Comparison of ENCODE assay signal across 8 cellular contexts in the genomic region with DNA sequence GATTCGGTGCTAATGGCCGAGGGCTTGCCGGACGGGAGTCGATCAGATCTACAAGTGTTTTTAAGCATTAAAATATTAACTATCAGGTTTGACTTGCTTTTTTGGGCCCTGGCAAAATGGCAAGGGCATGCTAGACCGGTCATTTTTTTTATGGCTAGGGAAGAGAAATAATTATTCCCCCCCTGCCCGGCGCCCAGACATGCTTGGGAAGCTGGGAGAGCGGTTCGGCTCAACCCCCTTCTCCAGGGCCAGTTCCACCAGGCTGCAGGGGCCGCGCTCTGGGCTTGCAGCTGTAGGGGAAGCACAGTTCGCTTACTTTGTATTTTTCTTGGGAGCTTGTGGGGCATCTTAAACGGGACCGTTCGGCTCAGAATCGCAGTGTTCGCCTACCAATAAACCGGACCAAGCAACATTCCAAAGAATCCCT. TPM values are rescaled to one million over a fixed set of nuclear protein-coding genes. Genes with fewer than 3 reads are reported as not detected.
DNase-seq lines count a peak whose midpoint lies in the region; ATAC-seq and FAIRE-seq lines count a peak whose summit lies in the region.

No MANE protein-coding gene starts in this region.

- H3K36me3 ChIP-seq in ectodermal cell (ENCODE audit: control insufficient read depth, insufficient read depth, low read length): no peaks in the 10 kb centered on the region

- FAIRE-seq in frontal cortex (lab: Jason Lieb, UNC): no peak

- H3K27me3 Mint-ChIP-seq in activated T-cell treated with anti-CD3 and anti-CD28 coated beads, Interleukin-2, amount 50 U/mL, for 72 hours (ENCODE audit: low read depth): peaks cover 81% of the 10 kb centered on the region

- peak overlapping the region; percentile 96 for H3K27ac ChIP-seq in ectodermal cell (ENCODE audit: insufficient read depth, low read depth, low read length, poor library complexity, severe bottlenecking)

- H3K4me3 Mint-ChIP-seq in activated T-cell treated with anti-CD3 and anti-CD28 coated beads, Interleukin-2, amount 50 U/mL, for 72 hours: peak overlapping the region; percentile 73 to 75

- DNase-seq in activated T-cell treated with anti-CD3 and anti-CD28 coated beads, Interleukin-2, amount 50 U/mL, for 72 hours: no peak
- DNase-seq in activated T-cell treated with anti-CD3 and anti-CD28 coated beads for 4 hours (no peak), ureter (ENCODE audit: low spot score) (peak; percentile 53), NCI-H345 treated with DMSO at 0.1 percent for 48 hours (lab: John Stamatoyannopoulos, UW; ENCODE audit: unreplicated experiment) (no peak), frontal cortex (ENCODE audit: low spot score in 2 of 2) (no peak)

- H3K27ac Mint-ChIP-seq in activated T-cell treated with anti-CD3 and anti-CD28 coated beads, Interleukin-2, amount 50 U/mL, for 72 hours: no peak overlapping the region

- 0 to 2% methylated on average over 16 to 19 of the region's 19 CpGs for WGBS in ectodermal cell, 2 experiments

- no peaks in the 10 kb centered on the region for H3K9me3 Mint-ChIP-seq in activated T-cell treated with anti-CD3 and anti-CD28 coated beads, Interleukin-2, amount 50 U/mL, for 72 hours

- ATAC-seq in activated T-cell treated with anti-CD3 and anti-CD28 coated beads, Interleukin-2, amount 50 U/mL, for 72 hours (replicated peaks in 1 of 2): no peak
- no peak for ATAC-seq in HG03460 (IDR thresholded peaks at IDR 0.05; ENCODE audit: unreplicated experiment)

- peaks cover 36% of the 10 kb centered on the region for H3K4me1 Mint-ChIP-seq in activated T-cell treated with anti-CD3 and anti-CD28 coated beads, Interleukin-2, amount 50 U/mL, for 72 hours (ENCODE audit: low read depth)

- H3K9me3 ChIP-seq in ectodermal cell (ENCODE audit: control insufficient read depth, low read length) (no peaks in the 10 kb centered on the region), mononuclear cell (ENCODE audit: low read depth, low read length) (no peaks in the 10 kb centered on the region)

- peaks cover 2 to 4% of the 10 kb centered on the region in 2 donors for H3K36me3 Mint-ChIP-seq in activated T-cell treated with anti-CD3 and anti-CD28 coated beads, Interleukin-2, amount 50 U/mL, for 72 hours (ENCODE audit: insufficient read depth in 2 of 2)

- H3K4me3 ChIP-seq in ectodermal cell (ENCODE audit: insufficient read depth, low read depth, low read length) (peak overlapping the region; percentile 64), mononuclear cell (ENCODE audit: low read length) (peak overlapping the region; percentile 65)

- peaks cover 49% of the 10 kb centered on the region for H3K4me1 ChIP-seq in ectodermal cell (ENCODE audit: control insufficient read depth, insufficient read depth, low read length)
- H3K4me1 ChIP-seq in mononuclear cell (ENCODE audit: insufficient read depth, low read length): peaks cover 38% of the 10 kb centered on the region

- no peaks in the 10 kb centered on the region for H3K27me3 ChIP-seq in ectodermal cell (ENCODE audit: control insufficient read depth, insufficient read depth, low read length, poor library complexity, severe bottlenecking)
- peaks cover 34% of the 10 kb centered on the region for H3K27me3 ChIP-seq in mononuclear cell (ENCODE audit: insufficient read depth, low read length)

RNA-seq across cellular contexts. Expression of gene TCF7L2, which starts 3.0 kb away (rescaled TPM):
- total RNA-seq in activated T-cell treated with anti-CD3 and anti-CD28 coated beads, Interleukin-2, amount 50 U/mL, for 72 hours: 1 to 10 TPM; 3.2 to 6.1 TPM
- 39.7 TPM for polyA plus RNA-seq in ectodermal cell (2013, experiment 1 of 4)
- polyA plus RNA-seq in ectodermal cell (2013, experiment 2 of 4): 32.4 TPM
- polyA plus RNA-seq in ectodermal cell (2013, experiment 3 of 4): 31.4 TPM
- polyA plus RNA-seq in ectodermal cell (2013, experiment 4 of 4): 26.3 TPM
- total RNA-seq in mononuclear cell (8.1 TPM), ureter (52.5 TPM), frontal cortex (0.82 TPM)
